Comparison of ENCODE assay signal across 10 cellular contexts in genomic region chr4:56728512-56728911, GRCh38. TPM values are rescaled to one million over a fixed set of nuclear protein-coding genes. Genes with fewer than 3 reads are reported as not detected.
DNase-seq lines count a peak whose midpoint lies in the region; ATAC-seq and TF ChIP-seq lines count a peak whose summit lies in the region.
"Had no signal": no experiment of that assay in that cellular context is flagged by ENCODE, and none has a peak within 500 bp of the region (broad histone marks: within the 10 kb centered on the region; RNA-seq: fewer than 3 reads in every experiment).

No MANE protein-coding gene starts in this region.

- no peaks in the 10 kb centered on the region for H3F3A ChIP-seq in GM23338 (replicated peaks; ENCODE audit: low read depth)

- H3K27me3 Mint-ChIP-seq in GM23338 (ENCODE audit: insufficient read depth, low read depth, poor library complexity), result peaks cover 1% of the 10 kb centered on the region
- H3K27me3 Mint-ChIP-seq in activated CD8-positive, alpha-beta memory T cell treated with anti-CD3 and anti-CD28 coated beads, Interleukin-2, amount 10 ng/mL, durations not matched to agents 7 days and 5 days, result no peaks in the 10 kb centered on the region
- H3K27me3 Mint-ChIP-seq in naive thymus-derived CD8-positive, alpha-beta T cell, result peaks cover 0 to 6% (median 3%) of the 10 kb centered on the region in 5 donors

- no peak overlapping the region for H2AFZ ChIP-seq in GM23338
- H2AFZ ChIP-seq: PC-9 had no signal

- H3K27me3 ChIP-seq in BJ (ENCODE audit: control insufficient read depth, insufficient read depth, low read length), result peaks cover 1% of the 10 kb centered on the region; the same call in 1 of the 2 replicates
- H3K27me3 ChIP-seq in brain microvascular endothelial cell (replicated peaks), result no peaks in the 10 kb centered on the region
- no peaks in the 10 kb centered on the region for H3K27me3 ChIP-seq in lung (ENCODE audit: control insufficient read depth, insufficient read depth)
- H3K27me3 ChIP-seq in GM23338 (ENCODE audit: insufficient read depth), result no peaks in the 10 kb centered on the region

- H4K20me1 ChIP-seq in GM23338 (replicated peaks; ENCODE audit: insufficient read depth), result no peaks in the 10 kb centered on the region

- no peaks in the 10 kb centered on the region for H3K36me3 ChIP-seq in BJ (ENCODE audit: control insufficient read depth, insufficient read depth, low read length)
- no peaks in the 10 kb centered on the region for H3K36me3 ChIP-seq in brain microvascular endothelial cell (replicated peaks)
- H3K36me3 ChIP-seq in lung (ENCODE audit: control insufficient read depth in 2 of 2, insufficient read depth in 2 of 2, low read length in 2 of 2), result no peaks in the 10 kb centered on the region
- no peaks in the 10 kb centered on the region for H3K36me3 ChIP-seq in GM23338 (ENCODE audit: insufficient read depth)

- H3K4me1 Mint-ChIP-seq in GM23338, result peaks cover 5% of the 10 kb centered on the region; the same call in 2 of the 3 replicates
- H3K4me1 Mint-ChIP-seq in activated CD8-positive, alpha-beta memory T cell treated with anti-CD3 and anti-CD28 coated beads, Interleukin-2, amount 10 ng/mL, durations not matched to agents 7 days and 5 days, result peaks cover 4% of the 10 kb centered on the region
- H3K4me1 Mint-ChIP-seq in naive thymus-derived CD8-positive, alpha-beta T cell, result peaks cover 0 to 1% (median under 1%) of the 10 kb centered on the region in 4 donors

- DNase-seq in BJ (ENCODE audit: low read depth), result peak; percentile 25
- peak; percentile 49 for DNase-seq in NCI-H1105 (lab: John Stamatoyannopoulos, UW)
- DNase-seq in brain microvascular endothelial cell, result peak; percentile 88
- DNase-seq in lung (ENCODE audit: low spot score), result peak; percentile 93
- no peak for DNase-seq in GM23338 (ENCODE audit: low spot score)
- DNase-seq in coronary artery (ENCODE audit: low spot score), result no peak
- no peak for DNase-seq in activated CD8-positive, alpha-beta memory T cell treated with anti-CD3 and anti-CD28 coated beads, Interleukin-2, amount 10 ng/mL, durations not matched to agents 7 days and 5 days
- no peak for DNase-seq in naive thymus-derived CD8-positive, alpha-beta T cell
- DNase-seq: PC-9; stimulated activated CD8-positive, alpha-beta memory T cell treated with anti-CD3 and anti-CD28 coated beads, Interleukin-4, amount 100 ng/mL, for 48 hours had no signal

- no peaks in the 10 kb centered on the region for H3K9me3 ChIP-seq in lung (ENCODE audit: control insufficient read depth in 2 of 2, insufficient read depth in 1 of 2, low read length in 1 of 2)

- H3K4me3 ChIP-seq in BJ (ENCODE audit: low read depth, low read length) (no peak overlapping the region), brain microvascular endothelial cell (ENCODE audit: low read depth, low read length) (no peak overlapping the region), lung (no peak overlapping the region), GM23338 (no peak overlapping the region), coronary artery (no peak overlapping the region)
- H3K4me3 ChIP-seq: PC-9 had no signal

- WGBS in lung, 2 donors, result 14 to 24% methylated on average over 4 of the region's 4 CpGs

- H3K4me2 ChIP-seq in GM23338, result no peak overlapping the region
- H3K4me2 ChIP-seq: PC-9 had no signal

- H3K36me3 Mint-ChIP-seq in GM23338 (ENCODE audit: low read depth), result no peaks in the 10 kb centered on the region
- no peaks in the 10 kb centered on the region for H3K36me3 Mint-ChIP-seq in activated CD8-positive, alpha-beta memory T cell treated with anti-CD3 and anti-CD28 coated beads, Interleukin-2, amount 10 ng/mL, durations not matched to agents 7 days and 5 days
- H3K36me3 Mint-ChIP-seq in naive thymus-derived CD8-positive, alpha-beta T cell, result no peaks in the 10 kb centered on the region

- no peak overlapping the region for H3K4me3 Mint-ChIP-seq in GM23338
- H3K4me3 Mint-ChIP-seq in activated CD8-positive, alpha-beta memory T cell treated with anti-CD3 and anti-CD28 coated beads, Interleukin-2, amount 10 ng/mL, durations not matched to agents 7 days and 5 days, result no peak overlapping the region
- no peak overlapping the region for H3K4me3 Mint-ChIP-seq in naive thymus-derived CD8-positive, alpha-beta T cell

- CTCF ChIA-PET in BJ (lab: Yijun Ruan, JAX), result no interaction called here
- CTCF ChIA-PET in activated CD8-positive, alpha-beta memory T cell treated with anti-CD3 and anti-CD28 coated beads, Interleukin-2, amount 10 ng/mL, durations not matched to agents 7 days and 5 days (lab: Charles Lee), result interaction anchor here (1.3 kb wide), 1 partner anchor 71 kb away, joined by 3 read pairs; no protein-coding TSS in a partner anchor

- no peaks in the 10 kb centered on the region for H3K9me2 ChIP-seq in GM23338 (ENCODE audit: insufficient read depth)

- no peaks in the 10 kb centered on the region for H3K9me3 Mint-ChIP-seq in GM23338
- no peaks in the 10 kb centered on the region for H3K9me3 Mint-ChIP-seq in activated CD8-positive, alpha-beta memory T cell treated with anti-CD3 and anti-CD28 coated beads, Interleukin-2, amount 10 ng/mL, durations not matched to agents 7 days and 5 days (ENCODE audit: low read depth)
- peaks cover 0 to 2% (median 0%) of the 10 kb centered on the region in 9 donors for H3K9me3 Mint-ChIP-seq in naive thymus-derived CD8-positive, alpha-beta T cell

- peak; percentile 86 for ATAC-seq in lung (ENCODE audit: insufficient read depth, low FRiP score)
- ATAC-seq in GM23338, result no peak
- ATAC-seq in activated CD8-positive, alpha-beta memory T cell treated with anti-CD3 and anti-CD28 coated beads, Interleukin-2, amount 10 ng/mL, durations not matched to agents 7 days and 5 days, result no peak
- ATAC-seq in naive thymus-derived CD8-positive, alpha-beta T cell, result no peak

- H3K79me2 ChIP-seq in GM23338 (replicated peaks; ENCODE audit: insufficient read depth), result no peaks in the 10 kb centered on the region

- in situ Hi-C loops in brain microvascular endothelial cell (cut with HindIII; ENCODE audit: low pct_ligation_motif_present, low sequenced_read_pairs), result no loop called here

- POLR2A ChIA-PET in BJ (lab: Charles Lee), result no interaction called here
- POLR2A ChIA-PET in naive thymus-derived CD8-positive, alpha-beta T cell (lab: Charles Lee), result no interaction called here

- H3K27ac ChIP-seq in brain microvascular endothelial cell (no peak overlapping the region), lung (ENCODE audit: low read depth in 1 of 2, low read length in 1 of 2) (no peak overlapping the region), GM23338 (ENCODE audit: low read depth) (no peak overlapping the region), coronary artery (no peak overlapping the region)
- H3K27ac ChIP-seq: PC-9 had no signal

- H3K4me1 ChIP-seq in lung (ENCODE audit: control insufficient read depth in 2 of 2, insufficient read depth in 2 of 2, low read length in 2 of 2) (no peaks in the 10 kb centered on the region), GM23338 (ENCODE audit: insufficient read depth) (no peaks in the 10 kb centered on the region)

- H3K27ac Mint-ChIP-seq in GM23338, result no peak overlapping the region; the same call in 1 of the 2 replicates
- H3K27ac Mint-ChIP-seq in activated CD8-positive, alpha-beta memory T cell treated with anti-CD3 and anti-CD28 coated beads, Interleukin-2, amount 10 ng/mL, durations not matched to agents 7 days and 5 days, result no peak overlapping the region
- H3K27ac Mint-ChIP-seq in naive thymus-derived CD8-positive, alpha-beta T cell, result peak overlapping the region in 1 of 10 donors; percentile 20

- TF ChIP-seq CTCF in BJ (IDR thresholded peaks at IDR 0.05; ENCODE audit: insufficient read depth, low read depth, low read length), result no peak
- TF ChIP-seq CTCF in brain microvascular endothelial cell (IDR thresholded peaks at IDR 0.05; ENCODE audit: low read depth, low read length, missing control alignments), result no peak
- no peak for TF ChIP-seq CTCF in lung (IDR thresholded peaks at IDR 0.05; ENCODE audit: control extremely low read depth, extremely low read depth)
- TF ChIP-seq CTCF in GM23338 (conservative IDR thresholded peaks at IDR 0.05; ENCODE audit: low read depth in 2 of 2), result no peak
- TF ChIP-seq CTCF in coronary artery (IDR thresholded peaks at IDR 0.05), result no peak

TF ChIP-seq in GM23338, 12 proteins besides CTCF, POLR2A, EP300 and RAD21 (continues in another document):
- no peak for TF ChIP-seq EZH2phosphoT487 (IDR thresholded peaks at IDR 0.05; ENCODE audit: unreplicated experiment)
- TF ChIP-seq, protein P1, sequence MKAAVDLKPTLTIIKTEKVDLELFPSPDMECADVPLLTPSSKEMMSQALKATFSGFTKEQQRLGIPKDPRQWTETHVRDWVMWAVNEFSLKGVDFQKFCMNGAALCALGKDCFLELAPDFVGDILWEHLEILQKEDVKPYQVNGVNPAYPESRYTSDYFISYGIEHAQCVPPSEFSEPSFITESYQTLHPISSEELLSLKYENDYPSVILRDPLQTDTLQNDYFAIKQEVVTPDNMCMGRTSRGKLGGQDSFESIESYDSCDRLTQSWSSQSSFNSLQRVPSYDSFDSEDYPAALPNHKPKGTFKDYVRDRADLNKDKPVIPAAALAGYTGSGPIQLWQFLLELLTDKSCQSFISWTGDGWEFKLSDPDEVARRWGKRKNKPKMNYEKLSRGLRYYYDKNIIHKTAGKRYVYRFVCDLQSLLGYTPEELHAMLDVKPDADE (IDR thresholded peaks at IDR 0.05), result no peak

RNA-seq across cellular contexts. Expression of gene HOPX, which starts 47.4 kb away (rescaled TPM):
- not detected in 2 replicates for polyA plus RNA-seq in BJ (2011; rRNA removed)
- not detected in 2 replicates for polyA minus RNA-seq in BJ (2011; rRNA and poly(A)+ RNA removed)
- total RNA-seq in lung, result 100 to 1,000 TPM; 144 to 450 TPM
- polyA plus RNA-seq in lung, result 100 to 1,000 TPM; 731 to 792 TPM
- not detected in 2 replicates for total RNA-seq in GM23338 (2014; rRNA removed; shearing (Covaris generic))
- polyA plus RNA-seq in GM23338 (2016; fragmentation: Nextera tagmentation; extraction: Ambion mirVana), result not detected in 2 replicates
- 100 to 1,000 TPM; 177 to 208 TPM for total RNA-seq in activated CD8-positive, alpha-beta memory T cell treated with anti-CD3 and anti-CD28 coated beads, Interleukin-2, amount 10 ng/mL, durations not matched to agents 7 days and 5 days
- 1 to 10 TPM; 5.9 to 6.9 TPM for total RNA-seq in naive thymus-derived CD8-positive, alpha-beta T cell
- 100 to 1,000 TPM in 1 of 3 donors, 10 to 100 TPM in 1, 1 to 10 TPM in 1; 5.0 to 183 (median 21.4) TPM for polyA plus RNA-seq in naive thymus-derived CD8-positive, alpha-beta T cell

Comparison
In these comparisons a context has a peak if more than half of its experiments do, and no peak if none do; other contexts are left out.
1. DNase-seq: peak in BJ (single experiment), NCI-H1105 (single experiment), brain microvascular endothelial cell (single experiment) and lung (single experiment); none in GM23338 (single experiment), coronary artery (single experiment), activated CD8-positive, alpha-beta memory T cell treated with anti-CD3 and anti-CD28 coated beads, Interleukin-2, amount 10 ng/mL, durations not matched to agents 7 days and 5 days (single experiment) and naive thymus-derived CD8-positive, alpha-beta T cell (0 of 10).
2. RNA of gene HOPX, which starts 47.4 kb away (total RNA-seq): 144 to 450 TPM in lung and 177 to 208 TPM in activated CD8-positive, alpha-beta memory T cell treated with anti-CD3 and anti-CD28 coated beads, Interleukin-2, amount 10 ng/mL, durations not matched to agents 7 days and 5 days; 5.9 to 6.9 TPM in naive thymus-derived CD8-positive, alpha-beta T cell and not detected in GM23338; every median in the first group is over 10 times any median in the second.